Comparison of ENCODE assay signal across 10 cellular contexts in genomic region chr3:107432646-107433045, GRCh38. TPM values are rescaled to one million over a fixed set of nuclear protein-coding genes. Genes with fewer than 3 reads are reported as not detected.
DNase-seq lines count a peak whose midpoint lies in the region; ATAC-seq and TF ChIP-seq lines count a peak whose summit lies in the region.
"Had no signal": no experiment of that assay in that cellular context is flagged by ENCODE, and none has a peak within 500 bp of the region (broad histone marks: within the 10 kb centered on the region; RNA-seq: fewer than 3 reads in every experiment).

No MANE protein-coding gene starts in this region.

- BruUV-seq in PC-9 (replicated peaks; lab: Mats Ljungman, UMichigan), result no TSS peak

- H3K4me3 ChIP-seq in GM23248 (peak overlapping the region; percentile 95), PC-9 (peak overlapping the region; percentile 76), epithelial cell of esophagus (ENCODE audit: low read length) (peak overlapping the region; percentile 71), trophoblast cell (ENCODE audit: low read depth, low read length) (no peak overlapping the region)

- H3K14ac ChIP-seq in trophoblast cell (ENCODE audit: low read length), result no peak overlapping the region

- ATAC-seq in HG02571 (IDR thresholded peaks at IDR 0.05; ENCODE audit: unreplicated experiment) (no peak), GM18517 (IDR thresholded peaks at IDR 0.05; ENCODE audit: unreplicated experiment) (no peak)
- ATAC-seq: GM12878 had no signal

- H2BK12ac ChIP-seq in trophoblast cell (ENCODE audit: low read length), result no peak overlapping the region

- H3K4me1 ChIP-seq in GM23248 (ENCODE audit: insufficient read depth) (peaks cover 8% of the 10 kb centered on the region), PC-9 (replicated peaks; ENCODE audit: insufficient read depth) (peaks cover 9% of the 10 kb centered on the region), trophoblast cell (ENCODE audit: control insufficient read depth in 1 of 2, insufficient read depth in 2 of 2, low read length in 2 of 2) (peaks cover 2 to 9% of the 10 kb centered on the region in 2 experiments)

- no peak overlapping the region for H4K91ac ChIP-seq in trophoblast cell (ENCODE audit: low read depth, low read length)

- H2BK120ac ChIP-seq in trophoblast cell (ENCODE audit: insufficient read depth, low read length, poor library complexity), result no peak overlapping the region

- H3K27ac ChIP-seq in GM23248 (no peak overlapping the region), PC-9 (no peak overlapping the region), trophoblast cell (ENCODE audit: low read depth, low read length) (no peak overlapping the region)

- no peaks in the 10 kb centered on the region for H3K27me3 ChIP-seq in GM23248 (replicated peaks; ENCODE audit: insufficient read depth)
- no peaks in the 10 kb centered on the region for H3K27me3 ChIP-seq in PC-9 (ENCODE audit: insufficient read depth, low read depth)
- H3K27me3 ChIP-seq in trophoblast cell (ENCODE audit: insufficient read depth, low read length), result no peaks in the 10 kb centered on the region

- WGBS in GM23248 (ENCODE audit: low coverage in 1 of 2, low lambda C conversion rate in 2 of 2, missing lambda C conversion rate in 2 of 2), 2 experiments, result 60 to 62% methylated on average over 8 of the region's 8 CpGs
- no CpG with 5 or more reads among the region's 8 CpGs for WGBS in trophoblast cell (ENCODE audit: extremely low coverage, insufficient coverage, insufficient read length)

- CTCF ChIA-PET in PC-9 (lab: Charles Lee), result interaction anchor here (0.6 to 0.7 kb wide), 2 partner anchors 13 to 312 kb away, joined by 7 to 11 read pairs; no protein-coding TSS in a partner anchor

- H4K12ac ChIP-seq in trophoblast cell (ENCODE audit: low read depth, low read length), result no peak overlapping the region

- H3K9me2 ChIP-seq in GM23248 (ENCODE audit: insufficient read depth) (no peaks in the 10 kb centered on the region), PC-9 (ENCODE audit: insufficient read depth) (no peaks in the 10 kb centered on the region; the same call in 1 of the 2 replicates)

- no peaks in the 10 kb centered on the region for H4K20me1 ChIP-seq in GM23248 (ENCODE audit: insufficient read depth)
- H4K20me1 ChIP-seq in PC-9 (ENCODE audit: insufficient read depth), result no peaks in the 10 kb centered on the region

- H3K4ac ChIP-seq in trophoblast cell (ENCODE audit: low read depth, low read length), result no peak overlapping the region

- H3K79me2 ChIP-seq in GM23248 (ENCODE audit: insufficient read depth) (no peaks in the 10 kb centered on the region), PC-9 (ENCODE audit: low read depth) (no peaks in the 10 kb centered on the region), trophoblast cell (ENCODE audit: control insufficient read depth, insufficient read depth, low read length, poor library complexity) (peaks cover 3% of the 10 kb centered on the region)

- no peaks in the 10 kb centered on the region for H3K9me3 ChIP-seq in GM23248 (ENCODE audit: low read depth)
- no peaks in the 10 kb centered on the region for H3K9me3 ChIP-seq in PC-9 (ENCODE audit: insufficient read depth, low read depth)
- no peaks in the 10 kb centered on the region for H3K9me3 ChIP-seq in trophoblast cell (ENCODE audit: insufficient read depth, low read depth, low read length)

- POLR2A ChIA-PET in PC-9 (lab: Charles Lee; ENCODE audit: unreplicated experiment), result no interaction called here

- TF ChIP-seq CTCF in PC-9 (conservative IDR thresholded peaks at IDR 0.05) (no peak), epithelial cell of esophagus (IDR thresholded peaks at IDR 0.05; ENCODE audit: insufficient read depth, low read depth, low read length, missing control alignments) (no peak)

- intact Hi-C loops in PC-9 (cut with micrococcal nuclease; ENCODE audit: unreplicated experiment), result no loop called here

- H3K36me3 ChIP-seq in GM23248 (ENCODE audit: low read depth), result no peaks in the 10 kb centered on the region
- H3K36me3 ChIP-seq in PC-9 (ENCODE audit: low read depth), result no peaks in the 10 kb centered on the region
- H3K36me3 ChIP-seq in trophoblast cell (ENCODE audit: control insufficient read depth in 1 of 2, insufficient read depth in 2 of 2, low read length in 2 of 2), result no peaks in the 10 kb centered on the region

- no peak overlapping the region for H3K18ac ChIP-seq in trophoblast cell (ENCODE audit: low read length)

- H3K79me1 ChIP-seq in trophoblast cell (ENCODE audit: low read length), result peaks cover 11% of the 10 kb centered on the region

- H2AFZ ChIP-seq in GM23248 (peak overlapping the region; percentile 100), PC-9 (peak overlapping the region; percentile 98), trophoblast cell (ENCODE audit: insufficient read depth, low read length, poor library complexity) (no peak overlapping the region)

- H3K23ac ChIP-seq in trophoblast cell (ENCODE audit: low read length), result no peak overlapping the region

- DNase-seq in GM23248, result peak; percentile 11
- peak in 1 of 2 experiments; percentile 47 for DNase-seq in PC-9
- no peak for DNase-seq in epithelial cell of esophagus (ENCODE audit: low read depth)
- DNase-seq in trophoblast cell, result no peak
- no peak for DNase-seq in hippocampal formation (lab: John Stamatoyannopoulos, UW)
- no peak for DNase-seq in ecto neural progenitor cell (ENCODE audit: low spot score)

- H2AK5ac ChIP-seq in trophoblast cell (ENCODE audit: low read length), result no peak overlapping the region

- H3K9ac ChIP-seq in GM23248 (peak overlapping the region; percentile 85), trophoblast cell (ENCODE audit: low read length) (no peak overlapping the region)

- H3K4me2 ChIP-seq in GM23248 (ENCODE audit: unreplicated experiment), result peak overlapping the region; percentile 99
- peak overlapping the region; percentile 89 for H3K4me2 ChIP-seq in PC-9
- H3K4me2 ChIP-seq in trophoblast cell (ENCODE audit: low read length), result peak overlapping the region; percentile 94

- no peak overlapping the region for H2BK5ac ChIP-seq in trophoblast cell (ENCODE audit: low read depth, low read length, poor library complexity)

- H4K8ac ChIP-seq in trophoblast cell (ENCODE audit: low read depth, low read length), result no peak overlapping the region

- H3F3A ChIP-seq in GM23248 (ENCODE audit: insufficient read depth) (peaks cover 28% of the 10 kb centered on the region), PC-9 (ENCODE audit: insufficient read depth, low read depth) (no peaks in the 10 kb centered on the region; the same call in 1 of the 2 replicates)

- in situ Hi-C loops in GM23248 (cut with MboI), result no loop called here

RNA-seq across cellular contexts. Expression of gene CCDC54, which starts 55.4 kb away (rescaled TPM):
- total RNA-seq in GM23248 (2014; rRNA removed; shearing (Covaris generic)), result not detected in 2 replicates
- polyA plus RNA-seq in GM23248 (2016; fragmentation: Nextera tagmentation; extraction: Ambion mirVana), result 0.16 and 0.52 TPM in 2 replicates
- total RNA-seq in PC-9 (2021), result not detected in 2 replicates
- polyA plus RNA-seq in trophoblast cell (2013), result not detected in 2 replicates
- total RNA-seq: GM12878, mesenteric fat pad had no signal
- polyA plus RNA-seq: GM12878 had no signal
